ENCODE assay signal across 8 cellular contexts in genomic region chr4:76690091-76690905, GRCh38.
DNase-seq lines count a peak whose midpoint lies in the region; ATAC-seq and TF ChIP-seq lines count a peak whose summit lies in the region.

No MANE protein-coding gene starts in this region.

- no peaks in the 10 kb centered on the region; the same call in 1 of the 2 replicates for H3K36me3 ChIP-seq in BE2C
- H3K36me3 ChIP-seq in breast epithelium, result no peaks in the 10 kb centered on the region
- H3K36me3 ChIP-seq in mesendoderm (ENCODE audit: control insufficient read depth, insufficient read depth, low read length), result no peaks in the 10 kb centered on the region

- TF ChIP-seq CTCF in BE2C (IDR thresholded peaks at IDR 0.05; ENCODE audit: low read depth, low read length) (no peak), breast epithelium (IDR thresholded peaks at IDR 0.05) (no peak)

- H3K4ac ChIP-seq in mesendoderm (ENCODE audit: low read depth, low read length), result no peak overlapping the region

- no peak overlapping the region for H2AK5ac ChIP-seq in mesendoderm (ENCODE audit: low read length)

- H3K27ac ChIP-seq in breast epithelium (peak overlapping the region; percentile 95), mesendoderm (ENCODE audit: low read depth, low read length) (no peak overlapping the region)

- ATAC-seq in HG03135 (IDR thresholded peaks at IDR 0.05; ENCODE audit: unreplicated experiment) (no peak), GM19395 (IDR thresholded peaks at IDR 0.05; ENCODE audit: unreplicated experiment) (no peak)

- no peak overlapping the region for H4K5ac ChIP-seq in mesendoderm (ENCODE audit: low read length)

- H3K4me2 ChIP-seq in mesendoderm (ENCODE audit: low read length), result peak overlapping the region; percentile 86

- peaks cover 22% of the 10 kb centered on the region for H3K79me2 ChIP-seq in mesendoderm (ENCODE audit: control insufficient read depth, insufficient read depth, low read length)

- H3K23ac ChIP-seq in mesendoderm (ENCODE audit: low read length), result no peak overlapping the region

- H3K9me3 ChIP-seq in BE2C (no peaks in the 10 kb centered on the region), breast epithelium (no peaks in the 10 kb centered on the region)

- WGBS in mesendoderm (ENCODE audit: extremely low coverage, insufficient coverage, low lambda C conversion rate), result no CpG with 5 or more reads among the region's 12 CpGs

- H3K4me1 ChIP-seq in BE2C, result peaks cover 14% of the 10 kb centered on the region
- peaks cover 0 to 3% of the 10 kb centered on the region in 2 donors for H3K4me1 ChIP-seq in breast epithelium
- H3K4me1 ChIP-seq in mesendoderm (ENCODE audit: control insufficient read depth, low read depth, low read length), result peaks cover 8% of the 10 kb centered on the region

- TF ChIP-seq POLR2A in breast epithelium (IDR thresholded peaks at IDR 0.05), result no peak

- peak overlapping the region; percentile 68 for H3K4me3 ChIP-seq in BE2C (ENCODE audit: low read depth, low read length)
- H3K4me3 ChIP-seq in breast epithelium, result peak overlapping the region; percentile 41 to 83 (median 70)
- peak overlapping the region; percentile 46 for H3K4me3 ChIP-seq in mesendoderm (ENCODE audit: low read length)

- H3K27me3 ChIP-seq in BE2C (no peaks in the 10 kb centered on the region), breast epithelium (no peaks in the 10 kb centered on the region), mesendoderm (ENCODE audit: insufficient read depth, low read length, poor library complexity) (no peaks in the 10 kb centered on the region)

- peak overlapping the region; percentile 69 for H3K56ac ChIP-seq in mesendoderm (ENCODE audit: low read length)

- peaks cover 3% of the 10 kb centered on the region for H3K79me1 ChIP-seq in mesendoderm (ENCODE audit: low read length)

- H2BK120ac ChIP-seq in mesendoderm (ENCODE audit: low read depth, low read length), result no peak overlapping the region

- peak overlapping the region; percentile 91 for H3K18ac ChIP-seq in mesendoderm (ENCODE audit: low read length)

- DNase-seq in BE2C (peak; percentile 74), HT1080 (ENCODE audit: low read depth) (peak; percentile 31), breast epithelium (ENCODE audit: low spot score in 2 of 2) (no peak), mesendoderm (peak; percentile 51), UCSD-AML1 (lab: John Stamatoyannopoulos, UW; ENCODE audit: unreplicated experiment) (no peak)
- no peak for DNase-seq in activated CD4-positive, alpha-beta T cell treated with anti-CD3 and anti-CD28 coated beads for 48 hours

- H4K8ac ChIP-seq in mesendoderm (ENCODE audit: low read depth, low read length), result no peak overlapping the region

- no peak overlapping the region for H2BK5ac ChIP-seq in mesendoderm (ENCODE audit: low read length)

- no peak overlapping the region for H2BK15ac ChIP-seq in mesendoderm (replicated peaks; ENCODE audit: low read depth)

- peak overlapping the region; percentile 79 for H3K9ac ChIP-seq in mesendoderm (ENCODE audit: low read length)

- intact Hi-C loops in breast epithelium (cut with DNase I; ENCODE audit: low total_unique reads), result no loop called here

Comparison
In these comparisons a context has a peak if more than half of its experiments do, and no peak if none do; other contexts are left out.
1. DNase-seq: peak in BE2C (single experiment), HT1080 (single experiment) and mesendoderm (single experiment); none in breast epithelium (0 of 2), UCSD-AML1 (single experiment) and activated CD4-positive, alpha-beta T cell treated with anti-CD3 and anti-CD28 coated beads for 48 hours (single experiment).
2. Peak in every context shown above with its lines, with median percentiles within 50 percentile points of each other: H3K4me3 ChIP-seq.